Comparison of ENCODE assay signal across 1 cellular context in genomic region chr6:111259089-111259831, GRCh38.
A peak's percentile ranks its signal among the peaks of the same experiment; 100 is the strongest.
TF ChIP-seq lines count a peak whose summit lies in the region.

No MANE protein-coding gene starts in this region.

TF ChIP-seq in K562, 482 proteins besides CTCF, POLR2A, EP300 and RAD21 (continued from another document and continues in another):
- TF ChIP-seq POLR2AphosphoS5 (IDR thresholded peaks at IDR 0.05; ENCODE audit: control insufficient read depth, insufficient read depth, low read depth, low read length) (peak; percentile 70), THRB (CRISPR knock-in tag; conservative IDR thresholded peaks at IDR 0.05) (no peak), ELK3 (CRISPR knock-in tag; IDR thresholded peaks at IDR 0.05) (no peak), ESRRB (CRISPR knock-in tag; IDR thresholded peaks at IDR 0.05; ENCODE audit: borderline replicate concordance) (no peak), ZNF408 (CRISPR knock-in tag; IDR thresholded peaks at IDR 0.05; ENCODE audit: low read depth) (no peak), TSHZ1 (CRISPR knock-in tag; IDR thresholded peaks at IDR 0.05) (no peak), E2F4 (CRISPR knock-in tag; IDR thresholded peaks at IDR 0.05; ENCODE audit: low read depth) (no peak), ZNF551 (CRISPR knock-in tag; IDR thresholded peaks at IDR 0.05) (no peak), CREB1 (IDR thresholded peaks at IDR 0.05) (no peak), CREB1 (CRISPR knock-in tag; IDR thresholded peaks at IDR 0.05) (peak; percentile 76), ZBTB9 (CRISPR knock-in tag; IDR thresholded peaks at IDR 0.05) (peak; percentile 56; the same call in 1 of the 2 replicates), C11orf30 (IDR thresholded peaks at IDR 0.05; ENCODE audit: low read depth) (peak; percentile 48), ZBTB49 (CRISPR knock-in tag; IDR thresholded peaks at IDR 0.05; ENCODE audit: borderline replicate concordance) (0 out of 2 replicates have a peak, but pooled peaks have one; percentile 48), HDGF (IDR thresholded peaks at IDR 0.05) (0 out of 2 replicates have a peak, but pooled peaks have one; percentile 76), ETV1 (tag; conservative IDR thresholded peaks at IDR 0.05; ENCODE audit: low read depth) (peak; percentile 96), ZNF592 (IDR thresholded peaks at IDR 0.05) (peak; percentile 89), DNMT1 (IDR thresholded peaks at IDR 0.05) (no peak), RNF2 (IDR thresholded peaks at IDR 0.05) (peak; percentile 41; the same call in 1 of the 2 replicates), SMARCE1 (IDR thresholded peaks at IDR 0.05) (no peak; the same call in 1 of the 2 replicates), PTTG1 (tag; IDR thresholded peaks at IDR 0.05; ENCODE audit: low read depth) (no peak), BRF1 (IDR thresholded peaks at IDR 0.05; ENCODE audit: borderline replicate concordance, extremely low read depth, insufficient read length) (no peak), RERE (CRISPR knock-in tag; IDR thresholded peaks at IDR 0.05; ENCODE audit: borderline replicate concordance) (no peak), USF1 (CRISPR knock-in tag; IDR thresholded peaks at IDR 0.05) (peak; percentile 100), FOXK2 (conservative IDR thresholded peaks at IDR 0.05 in 1 of 2, IDR thresholded peaks at IDR 0.05 in 1 of 2; ENCODE audit: low read depth in 2 of 2) (peak; percentile 70; a peak in 3 of 4 replicates), SNIP1 (IDR thresholded peaks at IDR 0.05; ENCODE audit: low read depth) (no peak), MXD1 (CRISPR knock-in tag; IDR thresholded peaks at IDR 0.05; ENCODE audit: borderline replicate concordance, poor library complexity, severe bottlenecking) (no peak), ZNF511 (CRISPR knock-in tag; IDR thresholded peaks at IDR 0.05) (peak; percentile 87; the same call in 1 of the 2 replicates), MYNN (IDR thresholded peaks at IDR 0.05) (0 out of 2 replicates have a peak, but pooled peaks have one; percentile 35), MYNN (CRISPR knock-in tag; IDR thresholded peaks at IDR 0.05) (no peak), ZNF583 (CRISPR knock-in tag; IDR thresholded peaks at IDR 0.05) (0 out of 2 replicates have a peak, but pooled peaks have one; percentile 70), ZNF354B (CRISPR knock-in tag; IDR thresholded peaks at IDR 0.05) (no peak), GTF2F1 (IDR thresholded peaks at IDR 0.05; ENCODE audit: low read depth, low read length) (0 out of 2 replicates have a peak, but pooled peaks have one; percentile 17), HNRNPH1 (optimal IDR thresholded peaks at IDR 0.05; ENCODE audit: low read depth, low read length) (no peak), LEF1 (IDR thresholded peaks at IDR 0.05) (peak; percentile 73), POLR2G (IDR thresholded peaks at IDR 0.05; ENCODE audit: low read depth, low read length) (peak; percentile 92)
